ENCODE assay signal across 1 cellular context in the genomic region with DNA sequence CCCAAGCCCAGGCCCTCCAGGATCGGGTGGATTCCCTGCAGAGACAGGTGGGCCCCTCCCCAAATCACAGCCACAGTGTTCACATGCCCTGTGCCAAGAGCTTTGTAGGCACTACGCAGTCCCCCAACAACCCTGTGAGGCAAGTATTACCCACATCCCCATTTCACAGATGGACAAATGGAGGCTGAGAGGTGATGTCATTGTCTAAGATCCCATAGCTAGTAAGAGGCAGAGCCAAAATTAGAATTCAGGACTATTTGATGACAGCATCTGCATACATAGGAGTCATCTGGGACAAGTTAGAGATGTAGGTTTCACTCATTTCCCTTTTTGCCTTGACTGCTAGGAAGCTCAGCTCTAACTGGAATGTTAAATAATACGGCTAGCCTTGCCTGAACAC.
TF ChIP-seq lines count a peak whose summit lies in the region.

No MANE protein-coding gene starts in this region.

TF ChIP-seq in HepG2, 621 proteins besides CTCF, POLR2A, EP300 and RAD21:
- TF ChIP-seq ATF7 (IDR thresholded peaks at IDR 0.05) (peak; percentile 66; the same call in 1 of the 2 replicates), ATF7 (CRISPR knock-in tag; IDR thresholded peaks at IDR 0.05) (no peak), SIX4 (CRISPR knock-in tag; IDR thresholded peaks at IDR 0.05) (no peak), CHD4 (IDR thresholded peaks at IDR 0.05; ENCODE audit: borderline replicate concordance, low read length) (no peak), HES4 (CRISPR knock-in tag; IDR thresholded peaks at IDR 0.05; ENCODE audit: borderline replicate concordance) (no peak), ZNF564 (CRISPR knock-in tag; IDR thresholded peaks at IDR 0.05) (no peak), ZNF124 (CRISPR knock-in tag; IDR thresholded peaks at IDR 0.05) (no peak), ZNF629 (CRISPR knock-in tag; conservative IDR thresholded peaks at IDR 0.05) (peak; percentile 80)
